ENCODE assay signal across 8 cellular contexts in the genomic region with DNA sequence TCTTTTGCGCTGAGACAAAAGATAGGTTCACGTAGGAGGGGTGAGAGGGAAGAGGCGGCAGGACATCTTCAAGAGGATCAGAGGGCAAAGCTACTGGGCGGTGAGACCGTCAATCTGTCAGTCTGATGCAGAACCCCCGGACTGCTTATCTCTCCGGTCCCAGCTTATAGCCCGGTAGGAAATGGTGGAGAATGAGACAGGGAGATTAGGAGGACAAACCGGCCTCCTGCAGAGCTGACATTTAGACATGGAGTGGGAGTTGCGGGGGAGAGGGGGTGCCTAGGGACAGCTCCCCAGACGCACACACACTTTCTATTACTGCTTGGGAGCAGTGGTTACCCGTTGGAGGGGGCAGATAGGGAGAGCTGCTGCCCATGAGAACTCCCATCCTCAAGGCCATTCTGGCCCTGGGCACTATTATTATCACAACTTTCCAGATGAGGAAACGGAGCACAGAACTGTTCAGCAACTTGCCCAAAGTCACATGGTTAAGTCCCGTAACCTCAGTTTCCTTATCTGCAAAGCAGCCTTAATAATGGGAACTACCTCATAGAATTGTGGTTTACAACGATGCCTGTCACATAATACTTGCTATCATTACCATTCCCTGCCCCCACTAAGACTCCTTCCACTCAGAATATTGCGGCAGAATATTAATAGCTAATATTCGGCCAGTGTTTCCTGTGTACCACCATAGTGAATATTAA. TPM values are rescaled to one million over a fixed set of nuclear protein-coding genes. Genes with fewer than 3 reads are reported as not detected.
DNase-seq lines count a peak whose midpoint lies in the region; ATAC-seq and TF ChIP-seq lines count a peak whose summit lies in the region.

No MANE protein-coding gene starts in this region.

- peak overlapping the region; percentile 99 for H3K27ac Mint-ChIP-seq in activated naive CD8-positive, alpha-beta T cell treated with anti-CD3 and anti-CD28 coated beads, Interleukin-2, amount 10 ng/mL, durations not matched to agents 7 days and 5 days

- CTCF ChIA-PET in GM10248 (lab: Yijun Ruan, JAX): no interaction called here

- no peak for DNase-seq in activated T-cell treated with anti-CD3 and anti-CD28 coated beads, Interleukin-2, amount 50 U/mL, for 4 hours
- no peak for DNase-seq in activated T-cell treated with anti-CD3 and anti-CD28 coated beads, Interleukin-2, amount 50 U/mL, for 1 hour
- peak; percentile 31 for DNase-seq in activated naive CD8-positive, alpha-beta T cell treated with anti-CD3 and anti-CD28 coated beads, Interleukin-2, amount 10 ng/mL, durations not matched to agents 7 days and 5 days
- DNase-seq in left kidney (ENCODE audit: low read depth, low spot score): peak; percentile 17
- DNase-seq in thoracic aorta (ENCODE audit: low spot score): no peak
- no peak for DNase-seq in T-helper 9 cell
- no peak for DNase-seq in NOMO-1 (lab: John Stamatoyannopoulos, UW; ENCODE audit: unreplicated experiment in 2 of 2)
- no peak for DNase-seq in GM10248 (ENCODE audit: extremely low spot score)

- POLR2A ChIA-PET in activated naive CD8-positive, alpha-beta T cell treated with anti-CD3 and anti-CD28 coated beads, Interleukin-2, amount 10 ng/mL, durations not matched to agents 7 days and 5 days (lab: Charles Lee): interaction anchor here (0.9 to 1.7 kb wide), 9 partner anchors 64 to 430 kb away, joined by 3 to 16 read pairs (median 5); partner anchors contain the start of genes OTUD5, RBM3, SUV39H1 and WAS
- POLR2A ChIA-PET in GM10248 (lab: Yijun Ruan, JAX): no interaction called here

- ATAC-seq in activated T-cell treated with anti-CD3 and anti-CD28 coated beads, Interleukin-2, amount 50 U/mL, for 4 hours: no peak
- ATAC-seq in activated naive CD8-positive, alpha-beta T cell treated with anti-CD3 and anti-CD28 coated beads, Interleukin-2, amount 10 ng/mL, durations not matched to agents 7 days and 5 days (ENCODE audit: low read depth): no peak
- no peak for ATAC-seq in thoracic aorta (ENCODE audit: insufficient number of reproducible peaks, low FRiP score, low read depth)

- peaks cover 4% of the 10 kb centered on the region for H3K36me3 Mint-ChIP-seq in activated T-cell treated with anti-CD3 and anti-CD28 coated beads, Interleukin-2, amount 50 U/mL, for 4 hours (ENCODE audit: insufficient read depth)
- peaks cover 2% of the 10 kb centered on the region for H3K36me3 Mint-ChIP-seq in activated naive CD8-positive, alpha-beta T cell treated with anti-CD3 and anti-CD28 coated beads, Interleukin-2, amount 10 ng/mL, durations not matched to agents 7 days and 5 days

- H3K9me3 ChIP-seq in thoracic aorta: no peaks in the 10 kb centered on the region

- TF ChIP-seq CTCF in thoracic aorta (IDR thresholded peaks at IDR 0.05) (no peak), GM10248 (IDR thresholded peaks at IDR 0.05; ENCODE audit: control extremely low read depth, extremely low read depth, low read depth, missing control alignments) (no peak)

- H3K4me3 Mint-ChIP-seq in activated T-cell treated with anti-CD3 and anti-CD28 coated beads, Interleukin-2, amount 50 U/mL, for 4 hours: peak overlapping the region; percentile 94
- peak overlapping the region; percentile 95 for H3K4me3 Mint-ChIP-seq in activated naive CD8-positive, alpha-beta T cell treated with anti-CD3 and anti-CD28 coated beads, Interleukin-2, amount 10 ng/mL, durations not matched to agents 7 days and 5 days

- H3K4me3 ChIP-seq in thoracic aorta: peak overlapping the region; percentile 81

- no peaks in the 10 kb centered on the region for H3K27me3 Mint-ChIP-seq in activated T-cell treated with anti-CD3 and anti-CD28 coated beads, Interleukin-2, amount 50 U/mL, for 4 hours (ENCODE audit: low read depth)
- no peaks in the 10 kb centered on the region for H3K27me3 Mint-ChIP-seq in activated naive CD8-positive, alpha-beta T cell treated with anti-CD3 and anti-CD28 coated beads, Interleukin-2, amount 10 ng/mL, durations not matched to agents 7 days and 5 days

- H3K4me1 ChIP-seq in thoracic aorta (ENCODE audit: control insufficient read depth in 1 of 2, low read depth in 2 of 2): no peaks in the 10 kb centered on the region

- H3K4me1 Mint-ChIP-seq in activated T-cell treated with anti-CD3 and anti-CD28 coated beads, Interleukin-2, amount 50 U/mL, for 4 hours (ENCODE audit: low read depth): peaks cover 10% of the 10 kb centered on the region
- H3K4me1 Mint-ChIP-seq in activated naive CD8-positive, alpha-beta T cell treated with anti-CD3 and anti-CD28 coated beads, Interleukin-2, amount 10 ng/mL, durations not matched to agents 7 days and 5 days: peaks cover 10% of the 10 kb centered on the region

- H3K9me3 Mint-ChIP-seq in activated T-cell treated with anti-CD3 and anti-CD28 coated beads, Interleukin-2, amount 50 U/mL, for 4 hours: no peaks in the 10 kb centered on the region
- H3K9me3 Mint-ChIP-seq in activated naive CD8-positive, alpha-beta T cell treated with anti-CD3 and anti-CD28 coated beads, Interleukin-2, amount 10 ng/mL, durations not matched to agents 7 days and 5 days: no peaks in the 10 kb centered on the region

- no peaks in the 10 kb centered on the region for H3K36me3 ChIP-seq in thoracic aorta

- no peaks in the 10 kb centered on the region for H3K27me3 ChIP-seq in thoracic aorta (replicated peaks; ENCODE audit: insufficient read depth)

- H3K27ac ChIP-seq in thoracic aorta: peak overlapping the region; percentile 89 to 91

RNA-seq across cellular contexts. Expression of gene HDAC6, which starts 1.1 kb away (rescaled TPM):
- 10 to 100 TPM; 40.2 to 52.1 (median 44.2) TPM for total RNA-seq in activated T-cell treated with anti-CD3 and anti-CD28 coated beads, Interleukin-2, amount 50 U/mL, for 4 hours
- 100 to 1,000 TPM; 107 to 113 TPM for total RNA-seq in activated naive CD8-positive, alpha-beta T cell treated with anti-CD3 and anti-CD28 coated beads, Interleukin-2, amount 10 ng/mL, durations not matched to agents 7 days and 5 days
- total RNA-seq in thoracic aorta: 100 to 1,000 TPM; 123 to 125 TPM

RNA-seq across cellular contexts. Expression of gene GATA1, which starts 14.3 kb away (rescaled TPM):
- total RNA-seq in activated T-cell treated with anti-CD3 and anti-CD28 coated beads, Interleukin-2, amount 50 U/mL, for 4 hours: under 1 TPM; 0.27 to 0.40 (median 0.33) TPM
- not detected for total RNA-seq in activated naive CD8-positive, alpha-beta T cell treated with anti-CD3 and anti-CD28 coated beads, Interleukin-2, amount 10 ng/mL, durations not matched to agents 7 days and 5 days
- total RNA-seq in thoracic aorta: 1 to 10 TPM in 1 of 2 donors, not detected in 1; 1.4 TPM

RNA-seq across cellular contexts. Expression of gene ERAS, which starts 25.6 kb away (rescaled TPM):
- under 1 TPM in 1 of 3 donors, not detected in 2; 0.37 TPM for total RNA-seq in activated T-cell treated with anti-CD3 and anti-CD28 coated beads, Interleukin-2, amount 50 U/mL, for 4 hours
- not detected for total RNA-seq in activated naive CD8-positive, alpha-beta T cell treated with anti-CD3 and anti-CD28 coated beads, Interleukin-2, amount 10 ng/mL, durations not matched to agents 7 days and 5 days
- not detected for total RNA-seq in thoracic aorta

RNA-seq across cellular contexts. Expression of gene PCSK1N, which starts 34.7 kb away (rescaled TPM):
- total RNA-seq in activated T-cell treated with anti-CD3 and anti-CD28 coated beads, Interleukin-2, amount 50 U/mL, for 4 hours: 1 to 10 TPM; 2.8 to 3.4 (median 2.9) TPM
- 1 to 10 TPM in 1 of 2 experiments, under 1 TPM in 1; 0.68 to 1.2 TPM for total RNA-seq in activated naive CD8-positive, alpha-beta T cell treated with anti-CD3 and anti-CD28 coated beads, Interleukin-2, amount 10 ng/mL, durations not matched to agents 7 days and 5 days
- 1 to 10 TPM; 1.8 to 3.0 TPM for total RNA-seq in thoracic aorta

RNA-seq across cellular contexts. Expression of gene GLOD5, which starts 39.2 kb away (rescaled TPM):
- total RNA-seq in activated T-cell treated with anti-CD3 and anti-CD28 coated beads, Interleukin-2, amount 50 U/mL, for 4 hours: not detected
- not detected for total RNA-seq in activated naive CD8-positive, alpha-beta T cell treated with anti-CD3 and anti-CD28 coated beads, Interleukin-2, amount 10 ng/mL, durations not matched to agents 7 days and 5 days
- not detected for total RNA-seq in thoracic aorta

Comparison
In these comparisons a context has a peak if more than half of its experiments do, and no peak if none do; other contexts are left out.
1. DNase-seq: peak in activated naive CD8-positive, alpha-beta T cell treated with anti-CD3 and anti-CD28 coated beads, Interleukin-2, amount 10 ng/mL, durations not matched to agents 7 days and 5 days (single experiment) and left kidney (single experiment); none in activated T-cell treated with anti-CD3 and anti-CD28 coated beads, Interleukin-2, amount 50 U/mL, for 4 hours (single experiment), activated T-cell treated with anti-CD3 and anti-CD28 coated beads, Interleukin-2, amount 50 U/mL, for 1 hour (single experiment), thoracic aorta (single experiment), T-helper 9 cell (single experiment), NOMO-1 (0 of 2) and GM10248 (single experiment).